In genomic region chr7:135170223-135170997, GRCh38 we compare ENCODE assay signal across 1 cellular context.
TF ChIP-seq lines count a peak whose summit lies in the region.

Gene CYREN, minus strand, starts transcription at chr7:135170707. Its CDS starts 1,785 bp downstream, at chr7:135168922.

TF ChIP-seq in HepG2, 621 proteins besides CTCF, POLR2A, EP300 and RAD21 (continued from another document and continues in another):
- TF ChIP-seq RARA (CRISPR knock-in tag; IDR thresholded peaks at IDR 0.05): peak; percentile 14; the same call in 1 of the 2 replicates
- peak; percentile 66; the same call in 1 of the 2 replicates for TF ChIP-seq NFKB2 (CRISPR knock-in tag; IDR thresholded peaks at IDR 0.05; ENCODE audit: borderline replicate concordance)
- peak; percentile 67 for TF ChIP-seq HNF4G (IDR thresholded peaks at IDR 0.05; ENCODE audit: borderline replicate concordance, low read depth, low read length)
- TF ChIP-seq HNF4G (CRISPR knock-in tag; IDR thresholded peaks at IDR 0.05; ENCODE audit: borderline replicate concordance, low read depth): no peak; the same call in 1 of the 2 replicates
- TF ChIP-seq MATR3 (CRISPR knock-in tag; IDR thresholded peaks at IDR 0.05): no peak
- TF ChIP-seq ZNF329 (CRISPR knock-in tag; IDR thresholded peaks at IDR 0.05; ENCODE audit: low read depth): no peak
- 0 out of 2 replicates have a peak, but pooled peaks have one; percentile 50 for TF ChIP-seq ARID2 (CRISPR knock-in tag; IDR thresholded peaks at IDR 0.05; ENCODE audit: borderline replicate concordance)
- TF ChIP-seq RELA (CRISPR knock-in tag; IDR thresholded peaks at IDR 0.05): peak; percentile 52; the same call in 1 of the 2 replicates
- TF ChIP-seq RBM39 (IDR thresholded peaks at IDR 0.05; ENCODE audit: low read depth, low read length, poor library complexity, severe bottlenecking): peak; percentile 94
- TF ChIP-seq JDP2 (CRISPR knock-in tag; IDR thresholded peaks at IDR 0.05; ENCODE audit: borderline replicate concordance): no peak
- peak; percentile 89; the same call in 1 of the 2 replicates for TF ChIP-seq GLI4 (CRISPR knock-in tag; IDR thresholded peaks at IDR 0.05; ENCODE audit: borderline replicate concordance)
- TF ChIP-seq HDAC1 (CRISPR knock-in tag; IDR thresholded peaks at IDR 0.05): peak; percentile 91
- TF ChIP-seq ZNF768 (CRISPR knock-in tag; IDR thresholded peaks at IDR 0.05): peak; percentile 57; the same call in 1 of the 2 replicates
- 0 out of 2 replicates have a peak, but pooled peaks have one; percentile 73 for TF ChIP-seq NRL (CRISPR knock-in tag; IDR thresholded peaks at IDR 0.05; ENCODE audit: borderline replicate concordance)
- no peak for TF ChIP-seq NFIB (CRISPR knock-in tag; IDR thresholded peaks at IDR 0.05; ENCODE audit: borderline replicate concordance)
- no peak for TF ChIP-seq ZC3H4 (CRISPR knock-in tag; IDR thresholded peaks at IDR 0.05; ENCODE audit: borderline replicate concordance)
- no peak for TF ChIP-seq ZFP62 (CRISPR knock-in tag; IDR thresholded peaks at IDR 0.05)
- 0 out of 2 replicates have a peak, but pooled peaks have one; percentile 9 for TF ChIP-seq ZNF567 (CRISPR knock-in tag; IDR thresholded peaks at IDR 0.05; ENCODE audit: borderline replicate concordance)
- TF ChIP-seq TRIM24 (CRISPR knock-in tag; IDR thresholded peaks at IDR 0.05): no peak
- peak; percentile 65; the same call in 1 of the 2 replicates for TF ChIP-seq HNRNPUL1 (IDR thresholded peaks at IDR 0.05; ENCODE audit: low read depth, low read length)
- TF ChIP-seq, protein P1, sequence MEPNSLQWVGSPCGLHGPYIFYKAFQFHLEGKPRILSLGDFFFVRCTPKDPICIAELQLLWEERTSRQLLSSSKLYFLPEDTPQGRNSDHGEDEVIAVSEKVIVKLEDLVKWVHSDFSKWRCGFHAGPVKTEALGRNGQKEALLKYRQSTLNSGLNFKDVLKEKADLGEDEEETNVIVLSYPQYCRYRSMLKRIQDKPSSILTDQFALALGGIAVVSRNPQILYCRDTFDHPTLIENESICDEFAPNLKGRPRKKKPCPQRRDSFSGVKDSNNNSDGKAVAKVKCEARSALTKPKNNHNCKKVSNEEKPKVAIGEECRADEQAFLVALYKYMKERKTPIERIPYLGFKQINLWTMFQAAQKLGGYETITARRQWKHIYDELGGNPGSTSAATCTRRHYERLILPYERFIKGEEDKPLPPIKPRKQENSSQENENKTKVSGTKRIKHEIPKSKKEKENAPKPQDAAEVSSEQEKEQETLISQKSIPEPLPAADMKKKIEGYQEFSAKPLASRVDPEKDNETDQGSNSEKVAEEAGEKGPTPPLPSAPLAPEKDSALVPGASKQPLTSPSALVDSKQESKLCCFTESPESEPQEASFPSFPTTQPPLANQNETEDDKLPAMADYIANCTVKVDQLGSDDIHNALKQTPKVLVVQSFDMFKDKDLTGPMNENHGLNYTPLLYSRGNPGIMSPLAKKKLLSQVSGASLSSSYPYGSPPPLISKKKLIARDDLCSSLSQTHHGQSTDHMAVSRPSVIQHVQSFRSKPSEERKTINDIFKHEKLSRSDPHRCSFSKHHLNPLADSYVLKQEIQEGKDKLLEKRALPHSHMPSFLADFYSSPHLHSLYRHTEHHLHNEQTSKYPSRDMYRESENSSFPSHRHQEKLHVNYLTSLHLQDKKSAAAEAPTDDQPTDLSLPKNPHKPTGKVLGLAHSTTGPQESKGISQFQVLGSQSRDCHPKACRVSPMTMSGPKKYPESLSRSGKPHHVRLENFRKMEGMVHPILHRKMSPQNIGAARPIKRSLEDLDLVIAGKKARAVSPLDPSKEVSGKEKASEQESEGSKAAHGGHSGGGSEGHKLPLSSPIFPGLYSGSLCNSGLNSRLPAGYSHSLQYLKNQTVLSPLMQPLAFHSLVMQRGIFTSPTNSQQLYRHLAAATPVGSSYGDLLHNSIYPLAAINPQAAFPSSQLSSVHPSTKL (CRISPR knock-in tag; IDR thresholded peaks at IDR 0.05): peak; percentile 61; the same call in 1 of the 2 replicates
- TF ChIP-seq NBN (conservative IDR thresholded peaks at IDR 0.05): no peak
- TF ChIP-seq, protein P2, sequence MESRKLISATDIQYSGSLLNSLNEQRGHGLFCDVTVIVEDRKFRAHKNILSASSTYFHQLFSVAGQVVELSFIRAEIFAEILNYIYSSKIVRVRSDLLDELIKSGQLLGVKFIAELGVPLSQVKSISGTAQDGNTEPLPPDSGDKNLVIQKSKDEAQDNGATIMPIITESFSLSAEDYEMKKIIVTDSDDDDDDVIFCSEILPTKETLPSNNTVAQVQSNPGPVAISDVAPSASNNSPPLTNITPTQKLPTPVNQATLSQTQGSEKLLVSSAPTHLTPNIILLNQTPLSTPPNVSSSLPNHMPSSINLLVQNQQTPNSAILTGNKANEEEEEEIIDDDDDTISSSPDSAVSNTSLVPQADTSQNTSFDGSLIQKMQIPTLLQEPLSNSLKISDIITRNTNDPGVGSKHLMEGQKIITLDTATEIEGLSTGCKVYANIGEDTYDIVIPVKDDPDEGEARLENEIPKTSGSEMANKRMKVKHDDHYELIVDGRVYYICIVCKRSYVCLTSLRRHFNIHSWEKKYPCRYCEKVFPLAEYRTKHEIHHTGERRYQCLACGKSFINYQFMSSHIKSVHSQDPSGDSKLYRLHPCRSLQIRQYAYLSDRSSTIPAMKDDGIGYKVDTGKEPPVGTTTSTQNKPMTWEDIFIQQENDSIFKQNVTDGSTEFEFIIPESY (CRISPR knock-in tag; IDR thresholded peaks at IDR 0.05): no peak
- no peak for TF ChIP-seq ZFP36L2 (CRISPR knock-in tag; IDR thresholded peaks at IDR 0.05)
- TF ChIP-seq ZBTB42 (CRISPR knock-in tag; IDR thresholded peaks at IDR 0.05): no peak
- no peak for TF ChIP-seq ZNF30 (CRISPR knock-in tag; IDR thresholded peaks at IDR 0.05)
- TF ChIP-seq ZNF251 (CRISPR knock-in tag; IDR thresholded peaks at IDR 0.05): no peak
- TF ChIP-seq ZNF556 (CRISPR knock-in tag; IDR thresholded peaks at IDR 0.05; ENCODE audit: borderline replicate concordance): peak; percentile 84; the same call in 1 of the 2 replicates
- no peak for TF ChIP-seq ZNF75D (CRISPR knock-in tag; IDR thresholded peaks at IDR 0.05; ENCODE audit: borderline replicate concordance)
- no peak for TF ChIP-seq BRF2 (CRISPR knock-in tag; IDR thresholded peaks at IDR 0.05)
- TF ChIP-seq HOXD1 (CRISPR knock-in tag; IDR thresholded peaks at IDR 0.05): peak; percentile 92; the same call in 1 of the 2 replicates
- TF ChIP-seq NFYB (CRISPR knock-in tag; IDR thresholded peaks at IDR 0.05): peak; percentile 37; the same call in 1 of the 2 replicates
- TF ChIP-seq, protein P3, sequence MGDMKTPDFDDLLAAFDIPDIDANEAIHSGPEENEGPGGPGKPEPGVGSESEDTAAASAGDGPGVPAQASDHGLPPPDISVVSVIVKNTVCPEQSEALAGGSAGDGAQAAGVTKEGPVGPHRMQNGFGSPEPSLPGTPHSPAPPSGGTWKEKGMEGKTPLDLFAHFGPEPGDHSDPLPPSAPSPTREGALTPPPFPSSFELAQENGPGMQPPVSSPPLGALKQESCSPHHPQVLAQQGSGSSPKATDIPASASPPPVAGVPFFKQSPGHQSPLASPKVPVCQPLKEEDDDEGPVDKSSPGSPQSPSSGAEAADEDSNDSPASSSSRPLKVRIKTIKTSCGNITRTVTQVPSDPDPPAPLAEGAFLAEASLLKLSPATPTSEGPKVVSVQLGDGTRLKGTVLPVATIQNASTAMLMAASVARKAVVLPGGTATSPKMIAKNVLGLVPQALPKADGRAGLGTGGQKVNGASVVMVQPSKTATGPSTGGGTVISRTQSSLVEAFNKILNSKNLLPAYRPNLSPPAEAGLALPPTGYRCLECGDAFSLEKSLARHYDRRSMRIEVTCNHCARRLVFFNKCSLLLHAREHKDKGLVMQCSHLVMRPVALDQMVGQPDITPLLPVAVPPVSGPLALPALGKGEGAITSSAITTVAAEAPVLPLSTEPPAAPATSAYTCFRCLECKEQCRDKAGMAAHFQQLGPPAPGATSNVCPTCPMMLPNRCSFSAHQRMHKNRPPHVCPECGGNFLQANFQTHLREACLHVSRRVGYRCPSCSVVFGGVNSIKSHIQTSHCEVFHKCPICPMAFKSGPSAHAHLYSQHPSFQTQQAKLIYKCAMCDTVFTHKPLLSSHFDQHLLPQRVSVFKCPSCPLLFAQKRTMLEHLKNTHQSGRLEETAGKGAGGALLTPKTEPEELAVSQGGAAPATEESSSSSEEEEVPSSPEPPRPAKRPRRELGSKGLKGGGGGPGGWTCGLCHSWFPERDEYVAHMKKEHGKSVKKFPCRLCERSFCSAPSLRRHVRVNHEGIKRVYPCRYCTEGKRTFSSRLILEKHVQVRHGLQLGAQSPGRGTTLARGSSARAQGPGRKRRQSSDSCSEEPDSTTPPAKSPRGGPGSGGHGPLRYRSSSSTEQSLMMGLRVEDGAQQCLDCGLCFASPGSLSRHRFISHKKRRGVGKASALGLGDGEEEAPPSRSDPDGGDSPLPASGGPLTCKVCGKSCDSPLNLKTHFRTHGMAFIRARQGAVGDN (CRISPR knock-in tag; IDR thresholded peaks at IDR 0.05): peak; percentile 97
- TF ChIP-seq RFX1 (IDR thresholded peaks at IDR 0.05): no peak
- TF ChIP-seq AHR (CRISPR knock-in tag; IDR thresholded peaks at IDR 0.05): peak; percentile 90; the same call in 1 of the 2 replicates
- TF ChIP-seq, protein P4, sequence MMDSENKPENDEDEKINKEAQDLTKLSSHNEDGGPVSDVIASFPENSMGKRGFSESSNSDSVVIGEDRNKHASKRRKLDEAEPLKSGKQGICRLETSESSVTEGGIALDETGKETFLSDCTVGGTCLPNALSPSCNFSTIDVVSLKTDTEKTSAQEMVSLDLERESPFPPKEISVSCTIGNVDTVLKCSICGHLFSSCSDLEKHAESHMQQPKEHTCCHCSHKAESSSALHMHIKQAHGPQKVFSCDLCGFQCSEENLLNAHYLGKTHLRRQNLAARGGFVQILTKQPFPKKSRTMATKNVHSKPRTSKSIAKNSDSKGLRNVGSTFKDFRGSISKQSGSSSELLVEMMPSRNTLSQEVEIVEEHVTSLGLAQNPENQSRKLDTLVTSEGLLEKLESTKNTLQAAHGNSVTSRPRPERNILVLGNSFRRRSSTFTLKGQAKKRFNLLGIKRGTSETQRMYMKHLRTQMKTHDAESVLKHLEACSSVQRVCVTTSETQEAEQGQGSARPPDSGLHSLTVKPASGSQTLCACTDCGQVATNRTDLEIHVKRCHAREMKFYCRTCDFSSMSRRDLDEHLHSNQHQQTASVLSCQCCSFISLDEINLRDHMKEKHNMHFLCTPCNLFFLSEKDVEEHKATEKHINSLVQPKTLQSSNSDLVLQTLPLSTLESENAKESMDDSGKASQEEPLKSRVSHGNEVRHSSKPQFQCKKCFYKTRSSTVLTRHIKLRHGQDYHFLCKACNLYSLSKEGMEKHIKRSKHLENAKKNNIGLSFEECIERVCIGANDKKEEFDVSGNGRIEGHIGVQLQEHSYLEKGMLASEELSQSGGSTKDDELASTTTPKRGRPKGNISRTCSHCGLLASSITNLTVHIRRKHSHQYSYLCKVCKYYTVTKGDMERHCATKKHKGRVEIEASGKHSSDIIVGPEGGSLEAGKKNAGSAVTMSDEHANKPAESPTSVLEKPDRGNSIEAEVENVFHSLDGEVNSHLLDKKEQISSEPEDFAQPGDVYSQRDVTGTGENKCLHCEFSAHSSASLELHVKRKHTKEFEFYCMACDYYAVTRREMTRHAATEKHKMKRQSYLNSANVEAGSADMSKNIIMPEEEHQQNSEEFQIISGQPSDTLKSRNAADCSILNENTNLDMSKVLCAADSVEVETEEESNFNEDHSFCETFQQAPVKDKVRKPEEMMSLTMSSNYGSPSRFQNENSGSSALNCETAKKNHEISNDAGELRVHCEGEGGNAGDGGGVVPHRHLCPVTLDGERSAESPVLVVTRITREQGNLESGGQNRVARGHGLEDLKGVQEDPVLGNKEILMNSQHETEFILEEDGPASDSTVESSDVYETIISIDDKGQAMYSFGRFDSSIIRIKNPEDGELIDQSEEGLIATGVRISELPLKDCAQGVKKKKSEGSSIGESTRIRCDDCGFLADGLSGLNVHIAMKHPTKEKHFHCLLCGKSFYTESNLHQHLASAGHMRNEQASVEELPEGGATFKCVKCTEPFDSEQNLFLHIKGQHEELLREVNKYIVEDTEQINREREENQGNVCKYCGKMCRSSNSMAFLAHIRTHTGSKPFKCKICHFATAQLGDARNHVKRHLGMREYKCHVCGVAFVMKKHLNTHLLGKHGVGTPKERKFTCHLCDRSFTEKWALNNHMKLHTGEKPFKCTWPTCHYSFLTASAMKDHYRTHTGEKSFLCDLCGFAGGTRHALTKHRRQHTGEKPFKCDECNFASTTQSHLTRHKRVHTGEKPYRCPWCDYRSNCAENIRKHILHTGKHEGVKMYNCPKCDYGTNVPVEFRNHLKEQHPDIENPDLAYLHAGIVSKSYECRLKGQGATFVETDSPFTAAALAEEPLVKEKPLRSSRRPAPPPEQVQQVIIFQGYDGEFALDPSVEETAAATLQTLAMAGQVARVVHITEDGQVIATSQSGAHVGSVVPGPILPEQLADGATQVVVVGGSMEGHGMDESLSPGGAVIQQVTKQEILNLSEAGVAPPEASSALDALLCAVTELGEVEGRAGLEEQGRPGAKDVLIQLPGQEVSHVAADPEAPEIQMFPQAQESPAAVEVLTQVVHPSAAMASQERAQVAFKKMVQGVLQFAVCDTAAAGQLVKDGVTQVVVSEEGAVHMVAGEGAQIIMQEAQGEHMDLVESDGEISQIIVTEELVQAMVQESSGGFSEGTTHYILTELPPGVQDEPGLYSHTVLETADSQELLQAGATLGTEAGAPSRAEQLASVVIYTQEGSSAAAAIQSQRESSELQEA (CRISPR knock-in tag; IDR thresholded peaks at IDR 0.05; ENCODE audit: not compliant biosample characterization): peak; percentile 95
- TF ChIP-seq NCOR1 (IDR thresholded peaks at IDR 0.05; ENCODE audit: borderline replicate concordance, low read length): no peak
- TF ChIP-seq STAT6 (CRISPR knock-in tag; IDR thresholded peaks at IDR 0.05; ENCODE audit: borderline replicate concordance): no peak; the same call in 1 of the 2 replicates
- no peak for TF ChIP-seq STAT5B (CRISPR knock-in tag; IDR thresholded peaks at IDR 0.05)
- TF ChIP-seq ZNF660 (CRISPR knock-in tag; IDR thresholded peaks at IDR 0.05; ENCODE audit: borderline replicate concordance, low read depth): no peak
